Comparison of ENCODE assay signal across 1 cellular context in the genomic region with DNA sequence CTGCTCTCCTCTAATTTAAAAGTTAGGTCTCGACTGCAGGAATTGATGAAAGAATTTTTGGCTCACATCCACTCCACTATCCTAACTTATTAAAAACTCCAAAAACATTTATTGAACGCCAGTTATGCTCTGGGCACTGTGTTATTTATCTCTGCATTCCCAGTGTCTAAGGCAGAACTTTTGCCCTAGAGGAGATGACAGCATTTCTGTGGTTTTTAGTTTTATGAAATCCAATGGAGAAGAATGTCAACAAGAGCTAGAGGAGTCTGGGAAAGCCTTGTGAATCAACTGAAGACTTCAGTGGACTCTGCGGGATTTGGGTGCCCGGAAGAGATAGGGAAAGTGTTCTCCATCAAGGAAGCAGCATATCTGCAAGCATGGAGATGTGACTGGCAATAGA.
TF ChIP-seq lines count a peak whose summit lies in the region.

No MANE protein-coding gene starts in this region.

TF ChIP-seq in IMR-90, 13 proteins besides CTCF, POLR2A, EP300 and RAD21 (continued from another document):
- TF ChIP-seq, protein P1, sequence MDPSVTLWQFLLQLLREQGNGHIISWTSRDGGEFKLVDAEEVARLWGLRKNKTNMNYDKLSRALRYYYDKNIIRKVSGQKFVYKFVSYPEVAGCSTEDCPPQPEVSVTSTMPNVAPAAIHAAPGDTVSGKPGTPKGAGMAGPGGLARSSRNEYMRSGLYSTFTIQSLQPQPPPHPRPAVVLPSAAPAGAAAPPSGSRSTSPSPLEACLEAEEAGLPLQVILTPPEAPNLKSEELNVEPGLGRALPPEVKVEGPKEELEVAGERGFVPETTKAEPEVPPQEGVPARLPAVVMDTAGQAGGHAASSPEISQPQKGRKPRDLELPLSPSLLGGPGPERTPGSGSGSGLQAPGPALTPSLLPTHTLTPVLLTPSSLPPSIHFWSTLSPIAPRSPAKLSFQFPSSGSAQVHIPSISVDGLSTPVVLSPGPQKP (IDR thresholded peaks at IDR 0.05; ENCODE audit: borderline replicate concordance, low read depth, low read length): no peak
- no peak for TF ChIP-seq CEBPB (IDR thresholded peaks at IDR 0.05; ENCODE audit: low read depth, low read length)
- TF ChIP-seq NFE2L2 (IDR thresholded peaks at IDR 0.05; ENCODE audit: low read depth, low read length): no peak
- TF ChIP-seq RCOR1 (IDR thresholded peaks at IDR 0.05; ENCODE audit: insufficient replicate concordance, low read length): no peak
- TF ChIP-seq, protein P2, sequence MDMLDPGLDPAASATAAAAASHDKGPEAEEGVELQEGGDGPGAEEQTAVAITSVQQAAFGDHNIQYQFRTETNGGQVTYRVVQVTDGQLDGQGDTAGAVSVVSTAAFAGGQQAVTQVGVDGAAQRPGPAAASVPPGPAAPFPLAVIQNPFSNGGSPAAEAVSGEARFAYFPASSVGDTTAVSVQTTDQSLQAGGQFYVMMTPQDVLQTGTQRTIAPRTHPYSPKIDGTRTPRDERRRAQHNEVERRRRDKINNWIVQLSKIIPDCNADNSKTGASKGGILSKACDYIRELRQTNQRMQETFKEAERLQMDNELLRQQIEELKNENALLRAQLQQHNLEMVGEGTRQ (IDR thresholded peaks at IDR 0.05; ENCODE audit: low read depth, low read length): no peak
- TF ChIP-seq FOS (IDR thresholded peaks at IDR 0.05; ENCODE audit: low read depth, low read length): no peak
- TF ChIP-seq CHD1 (IDR thresholded peaks at IDR 0.05; ENCODE audit: low read depth, low read length): no peak
- TF ChIP-seq RFX5 (IDR thresholded peaks at IDR 0.05; ENCODE audit: low read depth, low read length): no peak
TF ChIP-seq in IMR-90: peak in this region for 0.
